ENCODE assay signal across 29 cellular contexts in genomic region chr21:42148584-42148983, GRCh38.
"Had no signal": no experiment of that assay in that cellular context is flagged by ENCODE, and none has a peak within 500 bp of the region (broad histone marks: within the 10 kb centered on the region; RNA-seq: fewer than 3 reads in every experiment).

No MANE protein-coding gene starts in this region.

- H3K36me3 ChIP-seq: ascending aorta, cardiac muscle cell, MG63, SJCRH30 had no signal

- H3K27me3 Mint-ChIP-seq: activated CD4-positive, alpha-beta T cell treated with anti-CD3 and anti-CD28 coated beads, Interleukin-2, amount 10 ng/mL, durations not matched to agents 7 days and 5 days; activated naive CD8-positive, alpha-beta T cell; central memory CD8-positive, alpha-beta T cell had no signal

- H3K27ac ChIP-seq: ascending aorta, cardiac muscle cell, SJCRH30, SK-N-MC had no signal

- H3K4me3 ChIP-seq: ascending aorta, cardiac muscle cell, MG63, SJCRH30, SK-N-MC had no signal

- H3K9me3 ChIP-seq: ascending aorta, MG63, SJCRH30 had no signal

- DNase-seq: activated CD4-positive, alpha-beta T cell treated with anti-CD3 and anti-CD28 coated beads for 36 hours; activated CD4-positive, alpha-beta T cell treated with anti-CD3 and anti-CD28 coated beads, Interleukin-2, amount 10 ng/mL, durations not matched to agents 7 days and 5 days; activated CD4-positive, alpha-beta T cell treated with anti-CD3 and anti-CD28 coated beads, Interleukin-2, amount 50 U/mL, for 48 hours; activated CD8-positive, alpha-beta memory T cell treated with anti-CD3 and anti-CD28 coated beads, Interleukin-2, amount 50 U/mL, for 48 hours; activated CD8-positive, alpha-beta T cell treated with anti-CD3 and anti-CD28 coated beads, Interleukin-2, amount 10 ng/mL, durations not matched to agents 7 days and 5 days; activated gamma-delta T cell; activated naive CD4-positive, alpha-beta T cell treated with Interleukin-2 at 50 U/mL for 16 hours; activated T-cell treated with anti-CD3 and anti-CD28 coated beads, Interleukin-2, amount 50 U/mL, for 4 hours; amygdala; Kasumi-1; KG1; MG63; NCI-H1048; NCI-H1694; NCI-H1930; NCI-H2081 treated with DMSO at 0.1 percent for 48 hours; NCI-H226; NCI-H446 treated with DMSO at 0.1 percent for 48 hours; SHP77; SJCRH30; T1000 had no signal

- H3K9me3 Mint-ChIP-seq: activated CD4-positive, alpha-beta T cell treated with anti-CD3 and anti-CD28 coated beads, Interleukin-2, amount 10 ng/mL, durations not matched to agents 7 days and 5 days; activated T-cell treated with anti-CD3 and anti-CD28 coated beads, Interleukin-2, amount 50 U/mL, for 4 hours; central memory CD8-positive, alpha-beta T cell; WTC11 had no signal

- H3K4me1 ChIP-seq: ascending aorta, SJCRH30 had no signal

- H3K27ac Mint-ChIP-seq: activated CD4-positive, alpha-beta T cell treated with anti-CD3 and anti-CD28 coated beads for 36 hours; activated CD4-positive, alpha-beta T cell treated with anti-CD3 and anti-CD28 coated beads, Interleukin-2, amount 10 ng/mL, durations not matched to agents 7 days and 5 days; activated CD8-positive, alpha-beta T cell treated with anti-CD3 and anti-CD28 coated beads, Interleukin-2, amount 10 ng/mL, durations not matched to agents 7 days and 5 days; activated naive CD8-positive, alpha-beta T cell; WTC11 had no signal

- H3K4me3 Mint-ChIP-seq: activated CD4-positive, alpha-beta T cell treated with anti-CD3 and anti-CD28 coated beads for 36 hours; activated CD4-positive, alpha-beta T cell treated with anti-CD3 and anti-CD28 coated beads, Interleukin-2, amount 10 ng/mL, durations not matched to agents 7 days and 5 days; activated CD8-positive, alpha-beta T cell treated with anti-CD3 and anti-CD28 coated beads, Interleukin-2, amount 10 ng/mL, durations not matched to agents 7 days and 5 days; activated naive CD8-positive, alpha-beta T cell; activated T-cell treated with anti-CD3 and anti-CD28 coated beads, Interleukin-2, amount 50 U/mL, for 4 hours; central memory CD8-positive, alpha-beta T cell; WTC11 had no signal

- ATAC-seq: activated CD4-positive, CD25-positive, alpha-beta regulatory T cell treated with anti-CD3 and anti-CD28 coated beads, Interleukin-2, amount 50 U/mL, for 24 hours; activated CD8-positive, alpha-beta T cell treated with anti-CD3 and anti-CD28 coated beads, Interleukin-2, amount 10 ng/mL, durations not matched to agents 7 days and 5 days; Panc1; WTC11 had no signal

- H3K36me3 Mint-ChIP-seq: activated naive CD8-positive, alpha-beta T cell; WTC11 had no signal

- H3K4me1 Mint-ChIP-seq: WTC11 had no signal
